ENCODE assay signal across 36 cellular contexts in the genomic region with DNA sequence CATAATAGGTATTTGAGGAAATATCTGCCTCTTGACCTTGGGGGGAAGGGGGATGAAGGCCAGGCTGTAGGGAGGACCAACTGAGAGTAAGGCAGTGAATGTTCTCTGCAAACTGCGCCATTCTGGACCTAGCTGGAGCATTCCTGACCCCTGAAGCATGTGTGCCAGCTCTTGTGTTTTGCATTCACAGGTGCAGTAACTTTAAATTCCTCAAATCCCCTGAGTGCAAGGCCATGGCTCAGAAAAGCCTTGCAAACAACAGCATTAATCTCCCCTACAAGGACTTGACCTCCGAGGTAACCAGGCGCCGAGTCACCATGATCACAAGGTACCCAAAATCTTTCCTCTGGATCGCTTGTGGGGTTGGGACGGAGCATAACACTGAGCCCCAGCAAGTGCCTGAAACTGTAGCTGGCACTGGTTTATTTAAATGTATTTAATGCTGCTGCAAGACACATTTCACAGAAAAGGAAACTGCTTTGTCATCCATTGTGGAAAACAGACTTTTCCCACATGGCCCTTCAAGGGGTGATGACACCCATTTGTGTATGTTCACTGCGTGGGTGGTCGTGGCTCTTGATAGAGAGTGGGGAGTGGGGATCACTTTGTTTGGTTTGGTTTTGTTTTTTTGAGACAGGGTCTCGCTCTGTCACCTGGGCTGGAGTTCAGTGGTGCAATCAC. TPM values are rescaled to one million over a fixed set of nuclear protein-coding genes. Genes with fewer than 3 reads are reported as not detected.
"Had no signal": no experiment of that assay in that cellular context is flagged by ENCODE, and none has a peak within 500 bp of the region (broad histone marks: within the 10 kb centered on the region; RNA-seq: fewer than 3 reads in every experiment).

No MANE protein-coding gene starts in this region.

- H3K79me2 ChIP-seq: hepatocyte had no signal

- H3K4me2 ChIP-seq: hepatocyte, smooth muscle cell had no signal

- H2AFZ ChIP-seq: hepatocyte had no signal

- H3K27me3 Mint-ChIP-seq: dendritic cell treated with granulocyte-macrophage colony-stimulating factor and Interleukin-4, amounts not matched to agents 40 ng/mL and 50 ng/mL, for 4 days; type B pancreatic cell had no signal

- H3K4me3 Mint-ChIP-seq: dendritic cell treated with granulocyte-macrophage colony-stimulating factor and Interleukin-4, amounts not matched to agents 40 ng/mL and 50 ng/mL, for 4 days; memory B cell; naive B cell; natural killer cell treated with Interleukin-12 subunit alpha and Interleukin-12 subunit beta and Interleukin-15 and Interleukin-18, amount 100 ng/mL, for 72 hours; neural crest cell; type B pancreatic cell had no signal

- H3K4me3 ChIP-seq: colonic mucosa, esophagus muscularis mucosa, gastroesophageal sphincter, heart left ventricle, hepatocyte, lung, mucosa of descending colon, prostate gland, right atrium auricular region, smooth muscle cell, stomach, tibial artery had no signal

- H3K27ac Mint-ChIP-seq: dendritic cell treated with granulocyte-macrophage colony-stimulating factor and Interleukin-4, amounts not matched to agents 40 ng/mL and 50 ng/mL, for 4 days; memory B cell; natural killer cell treated with Interleukin-12 subunit alpha and Interleukin-12 subunit beta and Interleukin-15 and Interleukin-18, amount 100 ng/mL, for 72 hours; type B pancreatic cell had no signal

- H3K4me1 ChIP-seq: colonic mucosa, esophagus muscularis mucosa, foreskin keratinocyte, gastroesophageal sphincter, heart left ventricle, prostate gland, right atrium auricular region, stomach, tibial artery had no signal

- H3K36me3 ChIP-seq: colonic mucosa, esophagus muscularis mucosa, gastroesophageal sphincter, heart left ventricle, neutrophil, prostate gland, right atrium auricular region, stomach, tibial artery had no signal

- H3K27me3 ChIP-seq: colonic mucosa, esophagus muscularis mucosa, gastroesophageal sphincter, heart left ventricle, hepatocyte, neutrophil, right atrium auricular region, stomach had no signal

- H3K36me3 Mint-ChIP-seq: memory B cell; naive B cell; natural killer cell treated with Interleukin-12 subunit alpha and Interleukin-12 subunit beta and Interleukin-15 and Interleukin-18, amount 100 ng/mL, for 72 hours; type B pancreatic cell had no signal

- H3K27ac ChIP-seq: colonic mucosa, esophagus muscularis mucosa, foreskin keratinocyte, gastroesophageal sphincter, heart left ventricle, hepatocyte, neutrophil, prostate gland, right atrium auricular region, stomach, tibial artery had no signal

- FAIRE-seq: endothelial cell of umbilical vein, kidney had no signal

- H3K9me3 ChIP-seq: colonic mucosa, esophagus muscularis mucosa, gastroesophageal sphincter, heart left ventricle, mucosa of descending colon, neutrophil, prostate gland, right atrium auricular region, stomach, tibial artery had no signal

- H3K9me3 Mint-ChIP-seq: dendritic cell treated with granulocyte-macrophage colony-stimulating factor and Interleukin-4, amounts not matched to agents 40 ng/mL and 50 ng/mL, for 4 days; memory B cell; natural killer cell treated with Interleukin-12 subunit alpha and Interleukin-12 subunit beta and Interleukin-15 and Interleukin-18, amount 100 ng/mL, for 72 hours; type B pancreatic cell had no signal

- H3K4me1 Mint-ChIP-seq: memory B cell, naive B cell, neural crest cell had no signal

- ATAC-seq: foreskin keratinocyte, gastroesophageal sphincter, heart left ventricle, left lobe of liver, mucosa of descending colon, sciatic nerve had no signal

- DNase-seq: colonic mucosa; effector CD8-positive, alpha-beta T cell; foreskin keratinocyte; heart left ventricle; kidney; mucosa of descending colon; naive B cell; stimulated activated CD4-positive, alpha-beta T cell treated with anti-CD3 and anti-CD28 coated beads, Interleukin-12 subunit alpha, Interleukin-12 subunit beta, amount 100 ng/mL, for 4 hours; stimulated activated CD4-positive, alpha-beta T cell treated with anti-CD3 and anti-CD28 coated beads, Interleukin-1b, Interleukin-23, amount 100 ng/mL, for 48 hours; stimulated activated CD4-positive, alpha-beta T cell treated with anti-CD3 and anti-CD28 coated beads, Interleukin-4, amount 100 ng/mL, for 1 hour; stimulated activated CD8-positive, alpha-beta memory T cell treated with anti-CD3 and anti-CD28 coated beads, Interleukin-4, amount 100 ng/mL, for 48 hours; stimulated activated naive CD4-positive, alpha-beta T cell treated with Interleukin-2 at 50 U/mL for 16 hours; stomach; tibial artery had no signal

RNA-seq across cellular contexts. Expression of a gene that starts 1.7 kb away (rescaled TPM):
- total RNA-seq: colonic mucosa, endothelial cell of umbilical vein, epithelial cell of proximal tubule, esophagus muscularis mucosa, fibroblast of lung, gastroesophageal sphincter, heart left ventricle, hepatocyte, left lobe of liver, lung, mucosa of descending colon, osteocyte, prostate gland, right atrium auricular region, sciatic nerve, smooth muscle cell, stomach, subcutaneous adipose tissue, urinary bladder had no signal
- polyA plus RNA-seq: endothelial cell of umbilical vein, fibroblast of lung, foreskin keratinocyte, heart left ventricle, hepatocyte, liver, lung, smooth muscle cell, stomach, urinary bladder had no signal

RNA-seq across cellular contexts. Expression of a gene that starts 28.7 kb away (rescaled TPM):
- total RNA-seq: endothelial cell of umbilical vein; epithelial cell of proximal tubule; foreskin keratinocyte; hepatocyte; left lobe of liver; natural killer cell treated with Interleukin-12 subunit alpha and Interleukin-12 subunit beta and Interleukin-15 and Interleukin-18, amount 100 ng/mL, for 72 hours; neural crest cell; osteocyte; smooth muscle cell had no signal
- polyA plus RNA-seq: endothelial cell of umbilical vein, foreskin keratinocyte, hepatocyte, smooth muscle cell had no signal
